ENCODE assay signal across 8 cellular contexts in the genomic region with DNA sequence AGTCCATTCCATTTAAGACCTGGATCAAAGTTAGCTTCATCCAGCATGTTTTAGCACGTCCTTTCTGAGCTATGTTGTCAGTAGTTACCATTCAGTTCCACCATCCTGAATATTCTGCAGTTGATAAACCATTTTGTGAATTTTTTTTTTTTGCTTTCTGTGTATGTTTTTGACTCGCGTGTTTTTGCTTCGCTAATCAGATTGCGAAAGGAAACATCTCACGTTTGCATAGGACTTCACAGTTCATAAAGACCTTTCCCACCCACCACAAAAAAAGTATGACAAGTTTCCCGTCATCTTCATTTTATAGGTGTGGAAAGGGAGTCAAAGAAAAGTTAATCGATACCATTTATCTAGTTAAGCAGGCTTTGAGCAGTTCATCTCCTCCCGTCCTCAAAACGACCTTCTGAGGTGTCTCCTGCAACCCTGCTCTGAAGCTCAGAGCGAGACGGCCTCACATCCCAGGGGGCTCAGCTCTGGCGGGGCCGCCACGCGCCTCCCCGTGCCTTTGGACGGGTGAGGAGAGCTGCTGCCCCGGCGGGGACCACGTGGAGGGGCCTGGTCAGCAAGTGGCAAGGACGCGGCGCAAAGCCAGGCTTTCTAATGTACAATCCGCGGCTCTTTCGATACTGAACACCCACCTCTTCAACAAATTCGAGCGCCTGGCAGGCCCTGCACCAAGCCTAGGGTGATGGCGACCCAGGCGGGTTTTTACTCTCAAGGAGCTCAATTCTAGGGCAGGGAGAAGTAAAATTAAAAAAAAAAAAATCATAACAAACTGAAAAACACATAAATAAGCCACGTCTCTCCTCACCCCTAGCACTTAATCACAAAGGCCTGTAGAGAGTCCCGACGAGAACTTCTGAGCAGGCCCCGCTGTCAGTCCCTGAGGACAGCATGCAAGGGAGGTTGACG. TPM values are rescaled to one million over a fixed set of nuclear protein-coding genes. Genes with fewer than 3 reads are reported as not detected.
A peak's percentile ranks its signal among the peaks of the same experiment; 100 is the strongest.
DNase-seq lines count a peak whose midpoint lies in the region; ATAC-seq and TF ChIP-seq lines count a peak whose summit lies in the region.

No MANE protein-coding gene starts in this region.

- H4K8ac ChIP-seq in neuronal stem cell (ENCODE audit: low read depth, low read length): no peak overlapping the region

- no peak overlapping the region for H3K4ac ChIP-seq in neuronal stem cell (ENCODE audit: low read length)

- peaks cover 3% of the 10 kb centered on the region in 2 donors for H3K9me3 Mint-ChIP-seq in activated T-cell treated with anti-CD3 and anti-CD28 coated beads, Interleukin-2, amount 50 U/mL, for 72 hours

- WGBS in neuronal stem cell (ENCODE audit: extremely low coverage in 2 of 2, insufficient read length in 2 of 2, insufficient replicate concordance in 1 of 2), 2 donors: no CpG with 5 or more reads among the region's 36 CpGs

- H2BK12ac ChIP-seq in neuronal stem cell (ENCODE audit: low read length): no peak overlapping the region

- H3K18ac ChIP-seq in neuronal stem cell (ENCODE audit: low read length): peak overlapping the region; percentile 80

- in situ Hi-C loops in GM13976 (cut with MboI; ENCODE audit: low sequenced_read_pairs, unreplicated experiment): no loop called here

- H3K9me3 ChIP-seq in neuronal stem cell (replicated peaks in 1 of 2; ENCODE audit: control insufficient read depth in 2 of 2, insufficient read depth in 1 of 2, low read depth in 1 of 2, low read length in 2 of 2): peaks cover 3 to 12% of the 10 kb centered on the region in 2 donors

- peak overlapping the region; percentile 32 for H3K14ac ChIP-seq in neuronal stem cell (ENCODE audit: low read length)

- H2BK5ac ChIP-seq in neuronal stem cell (ENCODE audit: low read length): peak overlapping the region; percentile 11

- no peaks in the 10 kb centered on the region for H3K27me3 Mint-ChIP-seq in activated T-cell treated with anti-CD3 and anti-CD28 coated beads, Interleukin-2, amount 50 U/mL, for 72 hours (ENCODE audit: low read depth)

- H3K27ac Mint-ChIP-seq in activated T-cell treated with anti-CD3 and anti-CD28 coated beads, Interleukin-2, amount 50 U/mL, for 72 hours: peak overlapping the region; percentile 93

- H3K4me3 Mint-ChIP-seq in activated T-cell treated with anti-CD3 and anti-CD28 coated beads, Interleukin-2, amount 50 U/mL, for 72 hours: peak overlapping the region; percentile 91 to 92

- peak overlapping the region; percentile 70 for H3K23ac ChIP-seq in neuronal stem cell (ENCODE audit: low read depth, low read length, poor library complexity)

- peak overlapping the region; percentile 51 for H3K4me2 ChIP-seq in neuronal stem cell (ENCODE audit: insufficient read depth, low read length, poor library complexity, severe bottlenecking)

- H3K4me1 Mint-ChIP-seq in activated T-cell treated with anti-CD3 and anti-CD28 coated beads, Interleukin-2, amount 50 U/mL, for 72 hours (ENCODE audit: low read depth): peaks cover 30% of the 10 kb centered on the region

- H2AK5ac ChIP-seq in neuronal stem cell (ENCODE audit: low read depth, low read length): no peak overlapping the region

- H3K27ac ChIP-seq in neuronal stem cell (replicated peaks; ENCODE audit: low read length): peak overlapping the region; percentile 64

- no peak overlapping the region for H4K91ac ChIP-seq in neuronal stem cell (ENCODE audit: low read depth, low read length, poor library complexity)

- H2BK15ac ChIP-seq in neuronal stem cell (ENCODE audit: low read length): no peak overlapping the region

- peaks cover 0 to 5% of the 10 kb centered on the region in 2 donors for H3K36me3 ChIP-seq in neuronal stem cell (replicated peaks in 1 of 2; ENCODE audit: control insufficient read depth in 2 of 2, insufficient read depth in 2 of 2, low read length in 2 of 2)

- peaks cover 2 to 4% of the 10 kb centered on the region in 2 donors for H3K4me1 ChIP-seq in neuronal stem cell (ENCODE audit: control insufficient read depth in 2 of 2, insufficient read depth in 1 of 2, low read depth in 1 of 2, low read length in 2 of 2)

- no peak overlapping the region for H2BK120ac ChIP-seq in neuronal stem cell (ENCODE audit: low read depth, low read length)

- DNase-seq in activated T-cell treated with anti-CD3 and anti-CD28 coated beads, Interleukin-2, amount 50 U/mL, for 72 hours: peak in 1 of 2 donors; percentile 23
- DNase-seq in fibroblast of the aortic adventitia (ENCODE audit: low read depth) (no peak), neuronal stem cell (ENCODE audit: low spot score) (no peak), GM13976 (ENCODE audit: low spot score) (no peak)

- ATAC-seq in HG03175 (IDR thresholded peaks at IDR 0.05; ENCODE audit: unreplicated experiment) (peak; percentile 7), HG02571 (IDR thresholded peaks at IDR 0.05; ENCODE audit: unreplicated experiment) (no peak), HG03108 (IDR thresholded peaks at IDR 0.05; ENCODE audit: unreplicated experiment) (no peak)
- no peak for ATAC-seq in activated T-cell treated with anti-CD3 and anti-CD28 coated beads, Interleukin-2, amount 50 U/mL, for 72 hours (replicated peaks in 1 of 2)

- peaks cover 4% of the 10 kb centered on the region in 2 donors for H3K36me3 Mint-ChIP-seq in activated T-cell treated with anti-CD3 and anti-CD28 coated beads, Interleukin-2, amount 50 U/mL, for 72 hours (ENCODE audit: insufficient read depth in 2 of 2)

- no peak for TF ChIP-seq CTCF in fibroblast of the aortic adventitia (IDR thresholded peaks at IDR 0.05; ENCODE audit: insufficient read depth, low read length)
- TF ChIP-seq CTCF in GM13976 (IDR thresholded peaks at IDR 0.05; ENCODE audit: borderline replicate concordance, control extremely low read depth, extremely low read depth, insufficient read depth, missing control alignments): no peak

- peak overlapping the region; percentile 95 for H2AFZ ChIP-seq in neuronal stem cell (ENCODE audit: low read length)

- peak overlapping the region; percentile 89 for H3K4me3 ChIP-seq in GM08714 (ENCODE audit: low read length)
- H3K4me3 ChIP-seq in fibroblast of the aortic adventitia (ENCODE audit: low read depth, low read length): peak overlapping the region; percentile 81
- peak overlapping the region; percentile 84 to 86 for H3K4me3 ChIP-seq in neuronal stem cell (ENCODE audit: low read length in 2 of 2)

- H3K9ac ChIP-seq in neuronal stem cell (ENCODE audit: low read depth, low read length, poor library complexity): peak overlapping the region; percentile 64

- no peaks in the 10 kb centered on the region for H3K27me3 ChIP-seq in neuronal stem cell (ENCODE audit: control insufficient read depth in 3 of 3, insufficient read depth in 3 of 3, low read depth in 1 of 3, low read length in 3 of 3)

- no peaks in the 10 kb centered on the region for H3K79me1 ChIP-seq in neuronal stem cell (ENCODE audit: low read depth, low read length)

RNA-seq across cellular contexts. Expression of gene TMEM263, which starts 1.0 kb away (rescaled TPM):
- total RNA-seq in activated T-cell treated with anti-CD3 and anti-CD28 coated beads, Interleukin-2, amount 50 U/mL, for 72 hours: 10 to 100 TPM; 39.7 to 41.3 TPM
- total RNA-seq in fibroblast of the aortic adventitia (ENCODE audit: low replicate concordance): 136 and 138 TPM in 2 replicates
- 23.2 TPM for polyA plus RNA-seq in neuronal stem cell (2013, experiment 1 of 2)
- 23.2 TPM for polyA plus RNA-seq in neuronal stem cell (2013, experiment 2 of 2)

RNA-seq across cellular contexts. Expression of gene MTERF2, which starts 32.2 kb away (rescaled TPM):
- 1 to 10 TPM; 6.7 to 7.8 TPM for total RNA-seq in activated T-cell treated with anti-CD3 and anti-CD28 coated beads, Interleukin-2, amount 50 U/mL, for 72 hours
- 5.2 and 7.4 TPM in 2 replicates for total RNA-seq in fibroblast of the aortic adventitia (ENCODE audit: low replicate concordance)
- polyA plus RNA-seq in neuronal stem cell (2013, experiment 1 of 2): 15.7 TPM
- 14.9 TPM for polyA plus RNA-seq in neuronal stem cell (2013, experiment 2 of 2)
